Comparison of ENCODE assay signal across 27 cellular contexts in genomic region chr4:126768338-126768737, GRCh38.
"Had no signal": no experiment of that assay in that cellular context is flagged by ENCODE, and none has a peak within 500 bp of the region (broad histone marks: within the 10 kb centered on the region; RNA-seq: fewer than 3 reads in every experiment).

No MANE protein-coding gene starts in this region.

- H3K27me3 ChIP-seq: stomach, suprapubic skin, testis, thyroid gland, tibial artery, tibial nerve, transverse colon, upper lobe of left lung, upper lobe of right lung, uterus, vagina had no signal

- H3K36me3 ChIP-seq: stomach, suprapubic skin, thoracic aorta, thyroid gland, tibial artery, tibial nerve, transverse colon, upper lobe of left lung, upper lobe of right lung, uterus, vagina had no signal

- H3K27ac ChIP-seq: stomach, suprapubic skin, testis, thoracic aorta, thyroid gland, tibial artery, tibial nerve, transverse colon, upper lobe of left lung, upper lobe of right lung, uterus, vagina had no signal

- H3K4me1 ChIP-seq: stomach, suprapubic skin, testis, thyroid gland, tibial nerve, transverse colon, upper lobe of left lung, upper lobe of right lung, uterus, vagina had no signal

- H3K4me3 ChIP-seq: stomach, suprapubic skin, testis, thoracic aorta, thyroid gland, tibial artery, tibial nerve, transverse colon, upper lobe of left lung, upper lobe of right lung, uterus, vagina had no signal

- DNase-seq: stimulated activated CD4-positive, alpha-beta T cell treated with anti-CD3 and anti-CD28 coated beads, Interleukin-2, amount 100 ng/mL, for 48 hours; stimulated activated CD4-positive, alpha-beta T cell treated with anti-CD3 and anti-CD28 coated beads, Interleukin-4, amount 100 ng/mL, for 1 hour; stimulated activated CD4-positive, alpha-beta T cell treated with anti-CD3 and anti-CD28 coated beads, Interleukin-4, amount 100 ng/mL, for 24 hours; stimulated activated CD4-positive, alpha-beta T cell treated with anti-CD3 and anti-CD28 coated beads, Interleukin-4, amount 100 ng/mL, for 4 hours; stimulated activated CD8-positive, alpha-beta memory T cell treated with anti-CD3 and anti-CD28 coated beads, Interleukin-4, amount 100 ng/mL, for 48 hours; stimulated activated naive B cell treated with anti-CD40 and anti-IgM and Interleukin-4, amounts not matched to agents 10 μg/mL and 1 μg/mL and 100 μg/mL, for 72 hours; stimulated activated naive CD4-positive, alpha-beta T cell; stimulated activated naive CD4-positive, alpha-beta T cell treated with Interleukin-2 at 50 U/mL for 16 hours; stimulated activated naive CD8-positive, alpha-beta T cell treated with anti-CD3 and anti-CD28 coated beads, Interleukin-15, amount 100 ng/mL, for 72 hours; stimulated activated naive CD8-positive, alpha-beta T cell treated with anti-CD3 and anti-CD28 coated beads, Interleukin-15, Interleukin-2, amounts not matched to agents 100 U/mL and 50 U/mL, for 24 hours; stomach; substantia nigra; testis; thyroid gland; tibial artery; transverse colon; trophoblast cell; upper lobe of left lung; upper lobe of right lung; uterus had no signal

- FAIRE-seq: urothelium cell line had no signal

- ATAC-seq: stimulated activated effector memory CD8-positive, alpha-beta T cell treated with anti-CD3 and anti-CD28 coated beads, Interleukin-12 subunit alpha, Interleukin-12 subunit beta, amount 100 ng/mL, for 72 hours; stimulated activated memory B cell treated with anti-CD40 and anti-IgM and Interleukin-4, amounts not matched to agents 10 μg/mL and 1 μg/mL and 100 μg/mL, for 72 hours; stimulated activated naive B cell treated with anti-CD40 and anti-IgM and Interleukin-4, amounts not matched to agents 10 μg/mL and 1 μg/mL and 100 μg/mL, for 72 hours; stimulated activated naive CD8-positive, alpha-beta T cell treated with anti-CD3 and anti-CD28 coated beads, Interleukin-15, amount 100 ng/mL, for 72 hours; stimulated activated naive CD8-positive, alpha-beta T cell treated with anti-CD3 and anti-CD28 coated beads, Interleukin-15, Interleukin-2, amounts not matched to agents 100 U/mL and 50 U/mL, for 24 hours; upper lobe of right lung had no signal

- H3K9me3 ChIP-seq: suprapubic skin, testis, thoracic aorta, thyroid gland, tibial artery, transverse colon, upper lobe of left lung, upper lobe of right lung, uterus, vagina had no signal
